ENCODE assay signal across 14 cellular contexts in the genomic region with DNA sequence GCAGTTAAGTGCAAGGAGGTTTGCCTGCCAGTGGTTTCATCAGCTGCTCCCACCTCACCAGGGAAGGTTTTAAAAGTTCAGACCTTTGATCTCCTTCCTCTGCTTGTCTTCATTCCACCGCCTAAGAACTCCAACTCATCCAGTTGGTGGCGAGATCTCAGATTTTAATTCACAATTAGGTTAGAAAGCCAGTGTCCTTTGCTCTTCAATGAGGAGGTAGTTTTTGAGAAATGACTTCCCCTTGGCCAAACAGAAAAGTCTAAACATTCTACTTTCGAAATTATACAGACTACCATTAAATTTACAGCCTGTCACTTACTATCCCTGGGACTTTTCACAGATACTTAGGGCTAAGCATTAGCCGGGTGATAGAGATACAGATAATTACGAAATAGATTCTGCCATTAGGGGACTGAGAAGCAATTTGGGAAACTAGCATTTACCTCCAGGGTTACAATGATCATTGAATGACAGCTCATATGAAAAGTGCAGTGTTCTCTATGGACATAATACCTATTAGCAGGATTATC.
DNase-seq lines count a peak whose midpoint lies in the region; TF ChIP-seq lines count a peak whose summit lies in the region.
"Had no signal": no experiment of that assay in that cellular context is flagged by ENCODE, and none has a peak within 500 bp of the region (broad histone marks: within the 10 kb centered on the region; RNA-seq: fewer than 3 reads in every experiment).

No MANE protein-coding gene starts in this region.

- intact Hi-C loops in vagina (cut with DNase I) (no loop called here), stomach (cut with DNase I; ENCODE audit: low total_unique reads) (no loop called here)

- H3K4me3 ChIP-seq in fibroblast of villous mesenchyme (ENCODE audit: low read depth, low read length) (no peak overlapping the region), mesodermal cell (ENCODE audit: extremely low read depth, insufficient read depth, low read length, poor library complexity, severe bottlenecking) (no peak overlapping the region), vagina (no peak overlapping the region), stomach (no peak overlapping the region)

- TF ChIP-seq CTCF in fibroblast of villous mesenchyme (IDR thresholded peaks at IDR 0.05; ENCODE audit: insufficient read depth, low read depth, low read length) (no peak), vagina (IDR thresholded peaks at IDR 0.05) (no peak), stomach (IDR thresholded peaks at IDR 0.05) (no peak)

- H3K4me1 ChIP-seq in mesodermal cell (ENCODE audit: control insufficient read depth, insufficient read depth, low read length, poor library complexity, severe bottlenecking) (no peaks in the 10 kb centered on the region), vagina (no peaks in the 10 kb centered on the region), stomach (no peaks in the 10 kb centered on the region)

- H3K27ac ChIP-seq in mesodermal cell (ENCODE audit: low read depth, low read length, severe bottlenecking) (peak overlapping the region; percentile 54), vagina (no peak overlapping the region), stomach (no peak overlapping the region)
- H3K27ac ChIP-seq: 22Rv1 had no signal

- DNase-seq in NOMO-1 (lab: John Stamatoyannopoulos, UW; ENCODE audit: unreplicated experiment in 2 of 2) = peak; percentile 35 to 59
- no peak for DNase-seq in NOMO-1 treated with dmso at 0.1 percent for 144 hours (lab: John Stamatoyannopoulos, UW; ENCODE audit: unreplicated experiment)
- peak; percentile 41 for DNase-seq in fibroblast of villous mesenchyme (ENCODE audit: low read depth)
- DNase-seq in vagina (ENCODE audit: extremely low spot score in 2 of 2) = no peak
- no peak for DNase-seq in stimulated activated naive CD4-positive, alpha-beta T cell treated with Interleukin-2 at 50 U/mL for 16 hours (lab: John Stamatoyannopoulos, UW)
- DNase-seq in stomach = no peak
- DNase-seq: CD8-positive, alpha-beta T cell; COR-L47; DMS53; GF-D8; HCEC 1CT; HFFc6 had no signal

- no peaks in the 10 kb centered on the region for H3K9me3 ChIP-seq in mesodermal cell (ENCODE audit: control insufficient read depth, low read length)
- H3K9me3 ChIP-seq in vagina = no peaks in the 10 kb centered on the region
- no peaks in the 10 kb centered on the region for H3K9me3 ChIP-seq in stomach

- H3K36me3 ChIP-seq in mesodermal cell (ENCODE audit: control insufficient read depth, insufficient read depth, low read length) (no peaks in the 10 kb centered on the region), vagina (no peaks in the 10 kb centered on the region), stomach (no peaks in the 10 kb centered on the region)

- WGBS in mesodermal cell (ENCODE audit: insufficient coverage in 2 of 2), 2 experiments = 67% methylated on average over 1 of the region's 5 CpGs; no CpG with 5 or more reads in 1 of the 2 experiments
- WGBS in stomach, 5 donors = 50 to 65% (median 63%) methylated on average over 5 of the region's 5 CpGs

- TF ChIP-seq POLR2A in vagina (IDR thresholded peaks at IDR 0.05) (no peak), stomach (IDR thresholded peaks at IDR 0.05) (no peak)

- H3K27me3 ChIP-seq in vagina (no peaks in the 10 kb centered on the region), stomach (no peaks in the 10 kb centered on the region)

- no peak for TF ChIP-seq EP300 in stomach (IDR thresholded peaks at IDR 0.05)

Comparison
In these comparisons a context has a peak if more than half of its experiments do, and no peak if none do; other contexts are left out.
1. DNase-seq: peak in NOMO-1 (2 of 2) and fibroblast of villous mesenchyme (single experiment); none in NOMO-1 treated with dmso at 0.1 percent for 144 hours (single experiment), vagina (0 of 2), stimulated activated naive CD4-positive, alpha-beta T cell treated with Interleukin-2 at 50 U/mL for 16 hours (single experiment) and stomach (single experiment).